ENCODE assay signal across 21 cellular contexts in the genomic region with DNA sequence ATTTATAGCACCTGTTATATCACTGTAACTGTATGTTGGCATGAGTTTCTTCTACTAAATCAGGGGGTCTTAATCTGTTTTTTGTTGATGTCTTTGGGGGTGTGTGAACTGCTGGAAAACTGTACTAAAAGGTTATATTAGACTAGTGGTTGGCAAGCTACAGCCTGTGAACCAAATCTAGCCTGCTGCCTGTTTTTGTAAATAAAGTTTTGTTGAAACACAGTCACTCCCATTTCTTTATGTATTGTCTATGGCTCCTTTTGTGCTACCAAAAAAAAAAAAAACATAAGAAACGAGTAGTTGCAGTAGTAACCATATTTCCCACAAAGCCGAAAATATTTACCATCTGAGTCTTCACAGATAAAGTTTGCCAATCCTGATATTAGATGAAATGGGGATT.
"Had no signal": no experiment of that assay in that cellular context is flagged by ENCODE, and none has a peak within 500 bp of the region (broad histone marks: within the 10 kb centered on the region; RNA-seq: fewer than 3 reads in every experiment).

No MANE protein-coding gene starts in this region.

- H3K36me3 ChIP-seq: ascending aorta, Peyer's patch had no signal

- ATAC-seq: activated CD8-positive, alpha-beta memory T cell treated with anti-CD3 and anti-CD28 coated beads, Interleukin-2, amount 10 ng/mL, durations not matched to agents 7 days and 5 days; activated naive CD8-positive, alpha-beta T cell treated with anti-CD3 and anti-CD28 coated beads, Interleukin-2, amount 50 U/mL, for 24 hours; body of pancreas had no signal

- H3K4me3 Mint-ChIP-seq: activated CD4-positive, alpha-beta T cell treated with anti-CD3 and anti-CD28 coated beads, Interleukin-2, amount 10 ng/mL, durations not matched to agents 24 days and 14 days; activated CD8-positive, alpha-beta memory T cell treated with anti-CD3 and anti-CD28 coated beads, Interleukin-2, amount 10 ng/mL, durations not matched to agents 7 days and 5 days; activated naive CD8-positive, alpha-beta T cell treated with anti-CD3 and anti-CD28 coated beads, Interleukin-2, amount 50 U/mL, for 24 hours; central memory CD8-positive, alpha-beta T cell; T-helper 1 cell treated with Interleukin-12 subunit alpha and Interleukin-12 subunit beta and Interleukin-4 antibody, amounts not matched to agents 30 μg/mL and 1 μg/mL, for 36 hours had no signal

- H3K27me3 Mint-ChIP-seq: activated CD4-positive, alpha-beta T cell treated with anti-CD3 and anti-CD28 coated beads, Interleukin-2, amount 10 ng/mL, durations not matched to agents 24 days and 14 days; activated CD8-positive, alpha-beta memory T cell treated with anti-CD3 and anti-CD28 coated beads, Interleukin-2, amount 10 ng/mL, durations not matched to agents 7 days and 5 days; activated naive CD8-positive, alpha-beta T cell treated with anti-CD3 and anti-CD28 coated beads, Interleukin-2, amount 50 U/mL, for 24 hours; central memory CD8-positive, alpha-beta T cell had no signal

- FAIRE-seq: bronchial epithelial cell had no signal

- DNase-seq: activated CD4-positive, alpha-beta T cell treated with anti-CD3 and anti-CD28 coated beads for 1 hour; activated CD4-positive, alpha-beta T cell treated with anti-CD3 and anti-CD28 coated beads, Interleukin-2, amount 10 ng/mL, durations not matched to agents 24 days and 14 days; activated CD4-positive, alpha-beta T cell treated with anti-CD3 and anti-CD28 coated beads, Interleukin-2, amount 50 U/mL, for 48 hours; activated CD8-positive, alpha-beta memory T cell treated with anti-CD3 and anti-CD28 coated beads, Interleukin-2, amount 10 ng/mL, durations not matched to agents 7 days and 5 days; activated naive CD4-positive, alpha-beta T cell treated with anti-CD3 and anti-CD28 coated beads, Interleukin-2, amount 50 U/mL, for 16 hours; activated naive CD8-positive, alpha-beta T cell treated with anti-CD3 and anti-CD28 coated beads, Interleukin-2, amount 50 U/mL, for 24 hours; amniotic stem cell; body of pancreas; Kasumi-1; NCI-H1105 treated with DMSO at 0.1 percent for 48 hours; NCI-H1436 treated with DMSO at 0.1 percent for 48 hours; NCI-H187; NCI-H2081; NCI-H510A treated with DMSO at 0.1 percent for 48 hours; NCI-H69; Peyer's patch; SHP77 treated with DMSO at 0.1 percent for 48 hours had no signal

- H3K9me3 Mint-ChIP-seq: activated CD4-positive, alpha-beta T cell treated with anti-CD3 and anti-CD28 coated beads, Interleukin-2, amount 10 ng/mL, durations not matched to agents 24 days and 14 days; activated naive CD8-positive, alpha-beta T cell treated with anti-CD3 and anti-CD28 coated beads, Interleukin-2, amount 50 U/mL, for 24 hours; central memory CD8-positive, alpha-beta T cell; T-helper 1 cell treated with Interleukin-12 subunit alpha and Interleukin-12 subunit beta and Interleukin-4 antibody, amounts not matched to agents 30 μg/mL and 1 μg/mL, for 36 hours had no signal

- H3K27ac ChIP-seq: ascending aorta, body of pancreas, Peyer's patch had no signal

- H3K9me3 ChIP-seq: ascending aorta, body of pancreas, Peyer's patch had no signal

- H3K4me1 ChIP-seq: body of pancreas had no signal

- H3K4me3 ChIP-seq: ascending aorta, body of pancreas, Peyer's patch had no signal

- H3K27ac Mint-ChIP-seq: activated CD4-positive, alpha-beta T cell treated with anti-CD3 and anti-CD28 coated beads, Interleukin-2, amount 10 ng/mL, durations not matched to agents 24 days and 14 days; activated CD8-positive, alpha-beta memory T cell treated with anti-CD3 and anti-CD28 coated beads, Interleukin-2, amount 10 ng/mL, durations not matched to agents 7 days and 5 days; activated naive CD8-positive, alpha-beta T cell treated with anti-CD3 and anti-CD28 coated beads, Interleukin-2, amount 50 U/mL, for 24 hours; T-helper 1 cell treated with Interleukin-12 subunit alpha and Interleukin-12 subunit beta and Interleukin-4 antibody, amounts not matched to agents 30 μg/mL and 1 μg/mL, for 36 hours had no signal

- H3K27me3 ChIP-seq: ascending aorta, body of pancreas, Peyer's patch had no signal
